ENCODE assay signal across 26 cellular contexts in genomic region chr13:98675837-98676236, GRCh38.
DNase-seq lines count a peak whose midpoint lies in the region; ATAC-seq and TF ChIP-seq lines count a peak whose summit lies in the region.
"Had no signal": no experiment of that assay in that cellular context is flagged by ENCODE, and none has a peak within 500 bp of the region (broad histone marks: within the 10 kb centered on the region; RNA-seq: fewer than 3 reads in every experiment).

No MANE protein-coding gene starts in this region.

- no peak for TF ChIP-seq CTCF in esophagus squamous epithelium (IDR thresholded peaks at IDR 0.05)
- no peak for TF ChIP-seq CTCF in neural crest cell (conservative IDR thresholded peaks at IDR 0.05)
- no peak for TF ChIP-seq CTCF in left ventricle myocardium inferior (IDR thresholded peaks at IDR 0.05; ENCODE audit: borderline replicate concordance)

- H3K4me3 ChIP-seq in esophagus squamous epithelium (peak overlapping the region in 2 of 4 donors; percentile 16 to 27), left ventricle myocardium inferior (no peak overlapping the region)
- H3K4me3 ChIP-seq: SJCRH30 had no signal

- 34 to 53% methylated on average over 3 to 15 of the region's 16 CpGs for WGBS in esophagus squamous epithelium, 2 donors

- TF ChIP-seq POLR2A in esophagus squamous epithelium (IDR thresholded peaks at IDR 0.05) = no peak

- no peak overlapping the region for H3K4me3 Mint-ChIP-seq in neural crest cell
- H3K4me3 Mint-ChIP-seq: IgD-negative memory B cell had no signal

- H3K27ac Mint-ChIP-seq in neural crest cell (ENCODE audit: unreplicated experiment) = peak overlapping the region; percentile 67
- H3K27ac Mint-ChIP-seq: IgD-negative memory B cell had no signal

- H3K27me3 Mint-ChIP-seq in neural crest cell (ENCODE audit: low read depth) = no peaks in the 10 kb centered on the region

- no peaks in the 10 kb centered on the region for H3K9me3 Mint-ChIP-seq in neural crest cell
- H3K9me3 Mint-ChIP-seq: IgD-negative memory B cell had no signal

- no peak for ATAC-seq in Right ventricle myocardium inferior
- ATAC-seq: HCT116, PC-3, SK-N-SH treated with all-trans-retinoic acid at 6 μM for 48 hours had no signal

- H3K27me3 ChIP-seq in esophagus squamous epithelium = no peaks in the 10 kb centered on the region
- no peaks in the 10 kb centered on the region for H3K27me3 ChIP-seq in left ventricle myocardium inferior (ENCODE audit: low read depth)
- H3K27me3 ChIP-seq: SJCRH30 had no signal

- H3K36me3 Mint-ChIP-seq in neural crest cell (ENCODE audit: low read depth) = no peaks in the 10 kb centered on the region
- H3K36me3 Mint-ChIP-seq: IgD-negative memory B cell had no signal

- H3K36me3 ChIP-seq in esophagus squamous epithelium (no peaks in the 10 kb centered on the region), left ventricle myocardium inferior (no peaks in the 10 kb centered on the region)
- H3K36me3 ChIP-seq: SJCRH30 had no signal

- peaks cover 42% of the 10 kb centered on the region for H3K4me1 Mint-ChIP-seq in neural crest cell

- H3K4me1 ChIP-seq in esophagus squamous epithelium (peaks cover 0 to 48% (median 8%) of the 10 kb centered on the region in 3 donors), left ventricle myocardium inferior (peaks cover 11% of the 10 kb centered on the region)
- H3K4me1 ChIP-seq: SJCRH30 had no signal

- DNase-seq in NCI-H1417 (lab: John Stamatoyannopoulos, UW) = peak in 2 of 3 experiments; percentile 45 to 70
- no peak for DNase-seq in NCI-H1417 treated with DMSO at 0.1 percent for 48 hours (lab: John Stamatoyannopoulos, UW)
- DNase-seq in esophagus squamous epithelium (lab: John Stamatoyannopoulos, UW) = no peak
- no peak for DNase-seq in neural crest cell (ENCODE audit: low read depth, low spot score)
- peak; percentile 54 for DNase-seq in ureter (ENCODE audit: low spot score)
- no peak for DNase-seq in left ventricle myocardium inferior
- no peak for DNase-seq in NK-92 treated with Interleukin-12 subunit alpha and Interleukin-12 subunit beta, amount 100 ng/mL, for 24 hours (lab: John Stamatoyannopoulos, UW)
- DNase-seq in Right ventricle myocardium inferior (ENCODE audit: missing footprints) = no peak
- DNase-seq: 8988T, ACHN, Calu3, MM.1S, NCI-H1048, NCI-H1436, NCI-H187, NCI-H2081 treated with DMSO at 0.1 percent for 48 hours, NCI-H2171, NCI-H345, NCI-H510A treated with DMSO at 0.1 percent for 48 hours, PC-3, SJCRH30 had no signal

- H3K9me3 ChIP-seq in esophagus squamous epithelium = no peaks in the 10 kb centered on the region
- no peaks in the 10 kb centered on the region for H3K9me3 ChIP-seq in left ventricle myocardium inferior (replicated peaks)
- H3K9me3 ChIP-seq: SJCRH30 had no signal

- intact Hi-C loops in esophagus squamous epithelium (cut with DNase I) (no loop called here), left ventricle myocardium inferior (cut with micrococcal nuclease) (loop anchor here (10.0 kb wide), 1 partner anchor 821 kb away; no protein-coding TSS in a partner anchor), Right ventricle myocardium inferior (cut with DNase I) (no loop called here)

- H3K27ac ChIP-seq in esophagus squamous epithelium = peak overlapping the region in 3 of 4 donors; percentile 28 to 75 (median 41)
- H3K27ac ChIP-seq in left ventricle myocardium inferior (replicated peaks) = no peak overlapping the region
- H3K27ac ChIP-seq: HL-60, KMS-11, SJCRH30 had no signal

Comparison
In these comparisons a context has a peak if more than half of its experiments do, and no peak if none do; other contexts are left out.
1. DNase-seq: peak in NCI-H1417 (2 of 3) and ureter (single experiment); none in NCI-H1417 treated with DMSO at 0.1 percent for 48 hours (single experiment), esophagus squamous epithelium (single experiment), neural crest cell (single experiment), left ventricle myocardium inferior (single experiment), NK-92 treated with Interleukin-12 subunit alpha and Interleukin-12 subunit beta, amount 100 ng/mL, for 24 hours (single experiment) and Right ventricle myocardium inferior (single experiment).